ENCODE assay signal across 1 cellular context in genomic region chr5:154967419-154968024, GRCh38.
TF ChIP-seq lines count a peak whose summit lies in the region.

No MANE protein-coding gene starts in this region.

TF ChIP-seq in GM12878, 131 proteins besides CTCF, POLR2A, EP300 and RAD21:
- TF ChIP-seq GABPA (IDR thresholded peaks at IDR 0.05; ENCODE audit: low read depth) (no peak), PRDM15 (CRISPR knock-in tag; IDR thresholded peaks at IDR 0.05) (no peak), TBL1XR1 (IDR thresholded peaks at IDR 0.05; ENCODE audit: low read depth, low read length) (no peak), ZBTB11 (CRISPR knock-in tag; IDR thresholded peaks at IDR 0.05) (no peak), KDM1A (IDR thresholded peaks at IDR 0.05; ENCODE audit: borderline replicate concordance) (no peak), IKZF2 (IDR thresholded peaks at IDR 0.05) (no peak), PKNOX1 (IDR thresholded peaks at IDR 0.05) (no peak)
TF ChIP-seq in GM12878: peak in this region for 0.
